In the genomic region with DNA sequence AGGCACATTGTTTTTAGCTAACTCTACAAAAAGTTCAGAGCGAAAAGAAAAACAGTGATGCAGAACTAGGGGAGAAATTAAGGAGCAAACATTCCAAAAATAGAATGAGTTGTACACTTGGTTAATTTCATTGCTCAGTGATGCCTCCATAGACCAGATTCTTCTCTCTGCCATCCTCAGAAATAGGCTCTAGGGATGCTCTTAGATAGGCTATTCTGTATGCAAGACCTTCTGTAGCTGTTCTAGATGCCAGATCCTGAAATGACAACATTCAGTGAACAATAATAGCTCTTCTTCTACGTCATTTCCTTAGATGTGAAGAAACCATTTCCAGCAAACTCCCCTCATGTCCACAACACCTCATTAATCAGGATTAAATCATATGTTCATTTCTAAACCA, we compare ENCODE assay signal across 28 cellular contexts.
"Had no signal": no experiment of that assay in that cellular context is flagged by ENCODE, and none has a peak within 500 bp of the region (broad histone marks: within the 10 kb centered on the region; RNA-seq: fewer than 3 reads in every experiment).

No MANE protein-coding gene starts in this region.

- ATAC-seq: activated CD4-positive, CD25-positive, alpha-beta regulatory T cell treated with anti-CD3 and anti-CD28 coated beads, Interleukin-2, amount 50 U/mL, for 24 hours; activated CD8-positive, alpha-beta T cell treated with anti-CD3 and anti-CD28 coated beads for 36 hours; activated T-cell treated with anti-CD3 and anti-CD28 coated beads, Interleukin-2, amount 50 U/mL, for 4 hours; activated T-helper 17 cell treated with anti-CD3 and anti-CD28 coated beads, Interleukin-2, amount 50 U/mL, for 72 hours; esophagus mucosa; gastroesophageal sphincter; heart right ventricle; T-helper 17 cell had no signal

- H3K4me3 ChIP-seq: gastroesophageal sphincter, heart right ventricle, hepatocyte had no signal

- DNase-seq: activated B cell treated with CpG ODN at 0.5 μM for 24 hours; activated CD4-positive, alpha-beta T cell treated with anti-CD3 and anti-CD28 coated beads for 48 hours; activated CD4-positive, alpha-beta T cell treated with anti-CD3 and anti-CD28 coated beads, Interleukin-2, amount 50 U/mL, for 1 hour; activated CD4-positive, alpha-beta T cell treated with anti-CD3 and anti-CD28 coated beads, Interleukin-2, amount 50 U/mL, for 48 hours; activated CD8-positive, alpha-beta memory T cell treated with anti-CD3 and anti-CD28 coated beads for 24 hours; activated CD8-positive, alpha-beta T cell treated with anti-CD3 and anti-CD28 coated beads for 36 hours; activated effector memory CD4-positive, alpha-beta T cell treated with Interleukin-2 at 50 U/mL for 16 hours; activated gamma-delta T cell treated with Interleukin-2 at 50 U/mL for 16 hours; activated naive CD4-positive, alpha-beta T cell treated with anti-CD3 and anti-CD28 coated beads, Interleukin-2, amount 50 U/mL, for 16 hours; activated naive CD4-positive, alpha-beta T cell treated with Interleukin-2 at 50 U/mL for 16 hours; activated T-cell treated with anti-CD3 and anti-CD28 coated beads, Interleukin-2, amount 50 U/mL, for 4 hours; amniotic stem cell; anterior cingulate cortex; brain microvascular endothelial cell; cortex of kidney; dermis blood vessel endothelial cell; effector CD8-positive, alpha-beta T cell; foreskin melanocyte; heart right ventricle; T-helper 1 cell; T-helper 17 cell; T1000; WERI-Rb-1 had no signal
